14 cellular contexts compared by ENCODE assay signal in the genomic region with DNA sequence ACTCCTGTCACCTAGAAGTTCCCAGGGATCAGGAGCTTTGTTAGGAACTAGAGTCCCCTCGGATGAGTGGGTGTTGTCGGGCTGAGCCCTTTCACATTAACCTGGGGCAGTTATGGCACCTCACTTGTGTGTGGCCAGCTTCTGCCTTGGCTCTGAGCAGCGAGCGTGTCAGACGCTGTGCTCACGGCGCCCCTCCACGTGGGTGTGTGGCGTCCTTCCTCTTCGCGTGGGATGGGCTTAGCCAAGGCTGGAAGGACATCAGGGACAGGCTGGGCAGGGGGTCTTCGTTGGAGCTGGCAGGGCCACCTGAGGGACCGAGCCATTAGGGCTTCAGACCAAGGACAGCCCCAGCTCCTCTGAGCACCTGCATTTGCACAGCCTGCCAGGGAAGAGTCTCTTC. TPM values are rescaled to one million over a fixed set of nuclear protein-coding genes. Genes with fewer than 3 reads are reported as not detected.
DNase-seq lines count a peak whose midpoint lies in the region; ATAC-seq and TF ChIP-seq lines count a peak whose summit lies in the region.
"Had no signal": no experiment of that assay in that cellular context is flagged by ENCODE, and none has a peak within 500 bp of the region (broad histone marks: within the 10 kb centered on the region; RNA-seq: fewer than 3 reads in every experiment).

No MANE protein-coding gene starts in this region.

- peaks cover 5% of the 10 kb centered on the region for H3K4me1 Mint-ChIP-seq in endothelial cell (ENCODE audit: unreplicated experiment)

- H3K27me3 ChIP-seq in right atrium auricular region (no peaks in the 10 kb centered on the region), neutrophil (no peaks in the 10 kb centered on the region), upper lobe of right lung (no peaks in the 10 kb centered on the region)

- H3K27ac ChIP-seq in right atrium auricular region (peak overlapping the region; percentile 88 to 93), neutrophil (peak overlapping the region; percentile 81), upper lobe of right lung (peak overlapping the region; percentile 75)
- H3K27ac ChIP-seq: WERI-Rb-1 had no signal

- ATAC-seq in Right ventricle myocardium inferior, result no peak
- ATAC-seq in upper lobe of right lung, result peak; percentile 1
- no peak for ATAC-seq in HG02938 (IDR thresholded peaks at IDR 0.05; ENCODE audit: unreplicated experiment)
- ATAC-seq in HG03097 (IDR thresholded peaks at IDR 0.05; ENCODE audit: low FRiP score, unreplicated experiment), result no peak
- ATAC-seq: activated naive CD8-positive, alpha-beta T cell treated with anti-CD3 and anti-CD28 coated beads, Interleukin-2, amount 50 U/mL, for 24 hours had no signal

- no peak overlapping the region for H3K27ac Mint-ChIP-seq in endothelial cell (ENCODE audit: unreplicated experiment)
- H3K27ac Mint-ChIP-seq: activated naive CD8-positive, alpha-beta T cell treated with anti-CD3 and anti-CD28 coated beads, Interleukin-2, amount 50 U/mL, for 24 hours had no signal

- in situ Hi-C loops in G401 (cut with HindIII; ENCODE audit: low sequenced_read_pairs), result no loop called here

- no peaks in the 10 kb centered on the region for H3K9me3 ChIP-seq in right atrium auricular region
- no peaks in the 10 kb centered on the region for H3K9me3 ChIP-seq in neutrophil
- no peaks in the 10 kb centered on the region for H3K9me3 ChIP-seq in upper lobe of right lung

- peaks cover 46% of the 10 kb centered on the region for H3K36me3 ChIP-seq in right atrium auricular region
- peaks cover 57% of the 10 kb centered on the region for H3K36me3 ChIP-seq in neutrophil
- H3K36me3 ChIP-seq in upper lobe of right lung, result peaks cover 42% of the 10 kb centered on the region

- H3K4me1 ChIP-seq in right atrium auricular region, result peaks cover 0 to 65% of the 10 kb centered on the region in 2 donors
- peaks cover 16 to 19% of the 10 kb centered on the region in 2 experiments for H3K4me1 ChIP-seq in neutrophil (ENCODE audit: control insufficient read depth in 1 of 2, insufficient read depth in 1 of 2, low read depth in 1 of 2, low read length in 1 of 2)
- peaks cover 46% of the 10 kb centered on the region for H3K4me1 ChIP-seq in upper lobe of right lung

- peak overlapping the region; percentile 56 for H3K4me3 Mint-ChIP-seq in endothelial cell (ENCODE audit: unreplicated experiment)
- H3K4me3 Mint-ChIP-seq: activated naive CD8-positive, alpha-beta T cell treated with anti-CD3 and anti-CD28 coated beads, Interleukin-2, amount 50 U/mL, for 24 hours had no signal

- no peak for TF ChIP-seq CTCF in right atrium auricular region (IDR thresholded peaks at IDR 0.05)
- no peak for TF ChIP-seq CTCF in endothelial cell (IDR thresholded peaks at IDR 0.05; ENCODE audit: unreplicated experiment)
- TF ChIP-seq CTCF in neutrophil (IDR thresholded peaks at IDR 0.05), result no peak
- no peak for TF ChIP-seq CTCF in upper lobe of right lung (IDR thresholded peaks at IDR 0.05)

- H3K4me3 ChIP-seq in right atrium auricular region (no peak overlapping the region), neutrophil (ENCODE audit: low read depth in 1 of 2, low read length in 1 of 2) (no peak overlapping the region), upper lobe of right lung (no peak overlapping the region)
- H3K4me3 ChIP-seq: skin epidermis had no signal

- DNase-seq in right atrium auricular region (ENCODE audit: low spot score), result no peak
- DNase-seq in Right ventricle myocardium inferior (ENCODE audit: missing footprints), result no peak
- DNase-seq in endothelial cell (ENCODE audit: low spot score), result no peak
- no peak for DNase-seq in upper lobe of right lung
- no peak for DNase-seq in G401 (ENCODE audit: low spot score)
- DNase-seq: activated naive CD8-positive, alpha-beta T cell treated with anti-CD3 and anti-CD28 coated beads, Interleukin-2, amount 50 U/mL, for 24 hours; DMS53; NCI-H1417; NCI-H345; WERI-Rb-1 had no signal

- intact Hi-C loops in Right ventricle myocardium inferior (cut with DNase I) (no loop called here), upper lobe of right lung (cut with DNase I) (no loop called here)

- peaks cover 15% of the 10 kb centered on the region for H3K27me3 Mint-ChIP-seq in endothelial cell (ENCODE audit: unreplicated experiment)
- H3K27me3 Mint-ChIP-seq: activated naive CD8-positive, alpha-beta T cell treated with anti-CD3 and anti-CD28 coated beads, Interleukin-2, amount 50 U/mL, for 24 hours had no signal

- no peaks in the 10 kb centered on the region for H3K9me3 Mint-ChIP-seq in endothelial cell (ENCODE audit: unreplicated experiment)
- H3K9me3 Mint-ChIP-seq: activated naive CD8-positive, alpha-beta T cell treated with anti-CD3 and anti-CD28 coated beads, Interleukin-2, amount 50 U/mL, for 24 hours had no signal

- H3K36me3 Mint-ChIP-seq in endothelial cell (ENCODE audit: low read depth, unreplicated experiment), result peaks cover 20% of the 10 kb centered on the region

RNA-seq across cellular contexts. Expression of a gene that starts 23.4 kb away (rescaled TPM):
- 10 to 100 TPM in 1 of 2 donors, 1 to 10 TPM in 1; 6.7 to 10.3 TPM for total RNA-seq in right atrium auricular region
- total RNA-seq in Right ventricle myocardium inferior, result 9.7 TPM
- total RNA-seq in endothelial cell (ENCODE audit: unreplicated experiment), result 57.1 TPM
- total RNA-seq in upper lobe of right lung, result 42.0 TPM
- 12.1 and 14.8 TPM in 2 replicates for total RNA-seq in G401 (2014; rRNA removed; shearing (Covaris generic))

RNA-seq across cellular contexts. Expression of a gene that starts 35.8 kb away (rescaled TPM):
- total RNA-seq in right atrium auricular region (10 to 100 TPM; 82.7 to 95.8 TPM), Right ventricle myocardium inferior (71.8 TPM), endothelial cell (ENCODE audit: unreplicated experiment) (169 TPM), upper lobe of right lung (109 TPM)
- 195 and 235 TPM in 2 replicates for total RNA-seq in G401 (2014; rRNA removed; shearing (Covaris generic))

RNA-seq across cellular contexts. Expression of a gene that starts 49.0 kb away (rescaled TPM):
- 10 to 100 TPM; 44.1 to 53.0 TPM for total RNA-seq in right atrium auricular region
- total RNA-seq in Right ventricle myocardium inferior, result 59.7 TPM
- 126 TPM for total RNA-seq in endothelial cell (ENCODE audit: unreplicated experiment)
- 54.6 TPM for total RNA-seq in upper lobe of right lung
- total RNA-seq in G401 (2014; rRNA removed; shearing (Covaris generic)), result 172 and 182 TPM in 2 replicates

RNA-seq across cellular contexts. Expression of a gene that starts 49.5 kb away (rescaled TPM):
- total RNA-seq in right atrium auricular region, result 10 to 100 TPM; 17.3 to 30.4 TPM
- total RNA-seq in Right ventricle myocardium inferior, result 30.3 TPM
- total RNA-seq in endothelial cell (ENCODE audit: unreplicated experiment), result 137 TPM
- 67.1 TPM for total RNA-seq in upper lobe of right lung
- total RNA-seq in G401 (2014; rRNA removed; shearing (Covaris generic)), result 21.9 and 33.0 TPM in 2 replicates
